8 cellular contexts compared by ENCODE assay signal in genomic region chr1:26696191-26696644, GRCh38. TPM values are rescaled to one million over a fixed set of nuclear protein-coding genes. Genes with fewer than 3 reads are reported as not detected.
A peak's percentile ranks its signal among the peaks of the same experiment; 100 is the strongest.
DNase-seq lines count a peak whose midpoint lies in the region; ATAC-seq and TF ChIP-seq lines count a peak whose summit lies in the region.

No MANE protein-coding gene starts in this region.

- DNase-seq in AG04449 (ENCODE audit: low read depth, low spot score) (no peak), cortex of kidney (lab: John Stamatoyannopoulos, UW) (no peak)
- peak; percentile 48 for DNase-seq in stimulated activated naive CD4-positive, alpha-beta T cell treated with Interleukin-2 at 50 U/mL for 16 hours (lab: John Stamatoyannopoulos, UW)

- no peak for TF ChIP-seq CTCF in AG04449 (IDR thresholded peaks at IDR 0.05; ENCODE audit: insufficient read depth, low read length, missing control alignments)

- H3K27ac ChIP-seq in adipose tissue (ENCODE audit: low read depth, low read length), result peak overlapping the region; percentile 96
- peak overlapping the region; percentile 96 for H3K27ac ChIP-seq in layer of hippocampus (ENCODE audit: low read depth, low read length)

- CTCF ChIA-PET in AG04449 (lab: Yijun Ruan, JAX), result interaction anchor here (0.8 to 4.2 kb wide), 4 partner anchors 27 to 97 kb away, joined by 3 to 48 read pairs (median 13); partner anchors contain the start of gene PIGV

- H3K4me3 ChIP-seq in AG04449 (ENCODE audit: low read depth, low read length), result peak overlapping the region; percentile 69

- ATAC-seq in HG02840 (IDR thresholded peaks at IDR 0.05; ENCODE audit: low FRiP score, unreplicated experiment) (peak; percentile 2), GM18870 (IDR thresholded peaks at IDR 0.05; ENCODE audit: unreplicated experiment) (no peak), GM21367 (IDR thresholded peaks at IDR 0.05; ENCODE audit: unreplicated experiment) (no peak)

- H3K27me3 ChIP-seq in layer of hippocampus (ENCODE audit: control insufficient read depth, insufficient read depth, low read length), result no peaks in the 10 kb centered on the region

- POLR2A ChIA-PET in AG04449 (lab: Yijun Ruan, JAX), result interaction anchor here (1.5 to 4.1 kb wide), 2 partner anchors 10 to 92 kb away, joined by 9 to 34 read pairs; partner anchors contain the start of gene PIGV

- WGBS in adipose tissue, 3 donors, result 1 to 2% (median 1%) methylated on average over 32 to 56 of the region's 60 CpGs

RNA-seq across cellular contexts. Expression of gene ARID1A, which starts 0.4 kb away (rescaled TPM):
- 10 to 100 TPM; 12.2 to 22.8 (median 18.1) TPM for polyA plus RNA-seq in adipose tissue
